Comparison of ENCODE assay signal across 15 cellular contexts in genomic region chr16:8676160-8676547, GRCh38. TPM values are rescaled to one million over a fixed set of nuclear protein-coding genes. Genes with fewer than 3 reads are reported as not detected.
DNase-seq lines count a peak whose midpoint lies in the region; ATAC-seq and TF ChIP-seq lines count a peak whose summit lies in the region.
"Had no signal": no experiment of that assay in that cellular context is flagged by ENCODE, and none has a peak within 500 bp of the region (broad histone marks: within the 10 kb centered on the region; RNA-seq: fewer than 3 reads in every experiment).

No MANE protein-coding gene starts in this region.

- no peaks in the 10 kb centered on the region for H3K9me2 ChIP-seq in GM23338 (ENCODE audit: insufficient read depth)

- peak overlapping the region; percentile 91 for H3K27ac Mint-ChIP-seq in CD4-positive, alpha-beta T cell
- no peak overlapping the region for H3K27ac Mint-ChIP-seq in GM23338
- H3K27ac Mint-ChIP-seq in chondrocyte (ENCODE audit: unreplicated experiment) = no peak overlapping the region
- H3K27ac Mint-ChIP-seq in nephron progenitor cell = no peak overlapping the region
- H3K27ac Mint-ChIP-seq in activated CD8-positive, alpha-beta memory T cell treated with anti-CD3 and anti-CD28 coated beads, Interleukin-2, amount 10 ng/mL, durations not matched to agents 7 days and 5 days = no peak overlapping the region
- H3K27ac Mint-ChIP-seq: H9 had no signal

- H2AFZ ChIP-seq in GM23338 = no peak overlapping the region

- no peaks in the 10 kb centered on the region for H4K20me1 ChIP-seq in GM23338 (replicated peaks; ENCODE audit: insufficient read depth)

- H3K4me1 Mint-ChIP-seq in CD4-positive, alpha-beta T cell (ENCODE audit: low read depth) = peaks cover 24% of the 10 kb centered on the region
- H3K4me1 Mint-ChIP-seq in GM23338 = peaks cover 20% of the 10 kb centered on the region
- peaks cover 7% of the 10 kb centered on the region for H3K4me1 Mint-ChIP-seq in chondrocyte (ENCODE audit: low read depth)
- H3K4me1 Mint-ChIP-seq in nephron progenitor cell = peaks cover 33% of the 10 kb centered on the region
- H3K4me1 Mint-ChIP-seq in activated CD8-positive, alpha-beta memory T cell treated with anti-CD3 and anti-CD28 coated beads, Interleukin-2, amount 10 ng/mL, durations not matched to agents 7 days and 5 days = peaks cover 18% of the 10 kb centered on the region

- no peaks in the 10 kb centered on the region for H3K79me2 ChIP-seq in GM23338 (replicated peaks; ENCODE audit: insufficient read depth)

- intact Hi-C loops in CD4-positive, alpha-beta T cell (cut with DNase I, micrococcal nuclease) = no loop called here
- intact Hi-C loops in psoas muscle (cut with DNase I) = no loop called here

- no peak for ATAC-seq in CD4-positive, alpha-beta T cell (ENCODE audit: poor library complexity)
- ATAC-seq in GM23338 (no peak), psoas muscle (no peak)
- ATAC-seq in activated CD8-positive, alpha-beta memory T cell treated with anti-CD3 and anti-CD28 coated beads, Interleukin-2, amount 10 ng/mL, durations not matched to agents 7 days and 5 days = no peak
- ATAC-seq: left cardiac atrium had no signal

- H3K36me3 ChIP-seq in GM23338 (ENCODE audit: insufficient read depth) (no peaks in the 10 kb centered on the region), psoas muscle (ENCODE audit: insufficient read depth in 1 of 2, low read depth in 1 of 2) (no peaks in the 10 kb centered on the region)
- H3K36me3 ChIP-seq: prostate gland, SJSA1 had no signal

- no peak for DNase-seq in CD4-positive, alpha-beta T cell
- no peak for DNase-seq in GM23338 (ENCODE audit: low spot score)
- DNase-seq in chondrocyte (ENCODE audit: low spot score) = no peak
- no peak for DNase-seq in nephron progenitor cell
- no peak for DNase-seq in activated CD8-positive, alpha-beta memory T cell treated with anti-CD3 and anti-CD28 coated beads, Interleukin-2, amount 10 ng/mL, durations not matched to agents 7 days and 5 days
- DNase-seq in psoas muscle = no peak
- no peak for DNase-seq in SHP77 treated with DMSO at 0.1 percent for 48 hours (lab: John Stamatoyannopoulos, UW)
- DNase-seq: DMS53, H9, KBM-7, left cardiac atrium, NCI-H526 had no signal

- WGBS in psoas muscle, 3 donors = 69 to 76% (median 74%) methylated on average over 5 of the region's 5 CpGs

- H3K4me1 ChIP-seq in GM23338 (ENCODE audit: insufficient read depth) = peaks cover 9% of the 10 kb centered on the region
- H3K4me1 ChIP-seq in psoas muscle = peaks cover 5% of the 10 kb centered on the region
- H3K4me1 ChIP-seq: prostate gland had no signal

- peaks cover 8% of the 10 kb centered on the region for H3K9me3 ChIP-seq in CD4-positive, alpha-beta T cell (ENCODE audit: control insufficient read depth, low read length)
- H3K9me3 ChIP-seq in psoas muscle = no peaks in the 10 kb centered on the region
- H3K9me3 ChIP-seq: prostate gland, SJSA1 had no signal

- POLR2A ChIA-PET in CD4-positive, alpha-beta T cell (lab: Charles Lee) = interaction anchor here (1.2 kb wide), 1 partner anchor 415 kb away, joined by 3 read pairs; the partner anchor contains the start of gene HAPSTR1

- H3K4me3 Mint-ChIP-seq in CD4-positive, alpha-beta T cell = peak overlapping the region; percentile 97
- H3K4me3 Mint-ChIP-seq in GM23338 (peak overlapping the region; percentile 47; the same call in 2 of the 3 replicates), chondrocyte (ENCODE audit: unreplicated experiment) (peak overlapping the region; percentile 19), nephron progenitor cell (peak overlapping the region; percentile 90)
- H3K4me3 Mint-ChIP-seq in activated CD8-positive, alpha-beta memory T cell treated with anti-CD3 and anti-CD28 coated beads, Interleukin-2, amount 10 ng/mL, durations not matched to agents 7 days and 5 days = no peak overlapping the region

- no peaks in the 10 kb centered on the region for H3F3A ChIP-seq in GM23338 (replicated peaks; ENCODE audit: low read depth)

- no peak overlapping the region for H3K27ac ChIP-seq in CD4-positive, alpha-beta T cell (ENCODE audit: low read depth, low read length)
- H3K27ac ChIP-seq in GM23338 (ENCODE audit: low read depth) (no peak overlapping the region), psoas muscle (no peak overlapping the region)
- H3K27ac ChIP-seq: prostate gland, SJSA1 had no signal

- H3K27me3 Mint-ChIP-seq in CD4-positive, alpha-beta T cell = no peaks in the 10 kb centered on the region
- H3K27me3 Mint-ChIP-seq in GM23338 (ENCODE audit: insufficient read depth, low read depth, poor library complexity) (peaks cover 20% of the 10 kb centered on the region), chondrocyte (ENCODE audit: low read depth) (peaks cover 2% of the 10 kb centered on the region), nephron progenitor cell (ENCODE audit: low read depth, poor library complexity) (peaks cover 48% of the 10 kb centered on the region)
- H3K27me3 Mint-ChIP-seq in activated CD8-positive, alpha-beta memory T cell treated with anti-CD3 and anti-CD28 coated beads, Interleukin-2, amount 10 ng/mL, durations not matched to agents 7 days and 5 days = no peaks in the 10 kb centered on the region

- H3K9me3 Mint-ChIP-seq in CD4-positive, alpha-beta T cell = peaks cover 2% of the 10 kb centered on the region
- H3K9me3 Mint-ChIP-seq in GM23338 (no peaks in the 10 kb centered on the region), chondrocyte (ENCODE audit: low read depth) (peaks cover 8% of the 10 kb centered on the region), nephron progenitor cell (peaks cover 18% of the 10 kb centered on the region)
- H3K9me3 Mint-ChIP-seq in activated CD8-positive, alpha-beta memory T cell treated with anti-CD3 and anti-CD28 coated beads, Interleukin-2, amount 10 ng/mL, durations not matched to agents 7 days and 5 days (ENCODE audit: low read depth) = peaks cover 6% of the 10 kb centered on the region

- H3K36me3 Mint-ChIP-seq in CD4-positive, alpha-beta T cell (ENCODE audit: low read depth) = peaks cover 14% of the 10 kb centered on the region
- H3K36me3 Mint-ChIP-seq in GM23338 (ENCODE audit: low read depth) (peaks cover 3% of the 10 kb centered on the region; the same call in 1 of the 3 replicates), chondrocyte (ENCODE audit: low read depth) (peaks cover 4% of the 10 kb centered on the region), nephron progenitor cell (ENCODE audit: low read depth) (peaks cover 14% of the 10 kb centered on the region)
- peaks cover 5% of the 10 kb centered on the region for H3K36me3 Mint-ChIP-seq in activated CD8-positive, alpha-beta memory T cell treated with anti-CD3 and anti-CD28 coated beads, Interleukin-2, amount 10 ng/mL, durations not matched to agents 7 days and 5 days

- H3K27me3 ChIP-seq in CD4-positive, alpha-beta T cell (ENCODE audit: control insufficient read depth, insufficient read depth, low read length) = no peaks in the 10 kb centered on the region
- H3K27me3 ChIP-seq in GM23338 (ENCODE audit: insufficient read depth) = peaks cover 18% of the 10 kb centered on the region
- H3K27me3 ChIP-seq in psoas muscle (ENCODE audit: insufficient read depth in 3 of 3, low read length in 2 of 3) = no peaks in the 10 kb centered on the region
- H3K27me3 ChIP-seq: SJSA1, tibial nerve had no signal

- no peak for TF ChIP-seq CTCF in CD4-positive, alpha-beta T cell (IDR thresholded peaks at IDR 0.05)
- TF ChIP-seq CTCF in GM23338 (conservative IDR thresholded peaks at IDR 0.05; ENCODE audit: low read depth in 2 of 2) (no peak), chondrocyte (IDR thresholded peaks at IDR 0.05) (no peak), nephron progenitor cell (IDR thresholded peaks at IDR 0.05) (no peak), psoas muscle (IDR thresholded peaks at IDR 0.05) (no peak)

- no peak overlapping the region for H3K4me2 ChIP-seq in GM23338

- H3K4me3 ChIP-seq in GM23338 (no peak overlapping the region), psoas muscle (no peak overlapping the region)
- H3K4me3 ChIP-seq: SJSA1 had no signal

- CTCF ChIA-PET in CD4-positive, alpha-beta T cell (lab: Charles Lee) = no interaction called here
- CTCF ChIA-PET in activated CD8-positive, alpha-beta memory T cell treated with anti-CD3 and anti-CD28 coated beads, Interleukin-2, amount 10 ng/mL, durations not matched to agents 7 days and 5 days (lab: Charles Lee) = interaction anchor here (1.4 kb wide), 1 partner anchor 20 kb away, joined by 3 read pairs; no protein-coding TSS in a partner anchor

TF ChIP-seq in GM23338, 12 proteins besides CTCF, POLR2A, EP300 and RAD21 (continues in another document):
- no peak for TF ChIP-seq ZNF114 (CRISPR knock-in tag; IDR thresholded peaks at IDR 0.05)

RNA-seq across cellular contexts. Expression of gene ABAT, which starts 1.7 kb away (rescaled TPM):
- 1 to 10 TPM; 4.1 to 4.4 TPM for total RNA-seq in CD4-positive, alpha-beta T cell
- 3.8 and 8.8 TPM in 2 replicates for total RNA-seq in GM23338 (2014; rRNA removed; shearing (Covaris generic))
- polyA plus RNA-seq in GM23338 (2016; fragmentation: Nextera tagmentation; extraction: Ambion mirVana) (4.4 TPM in 2 replicates), psoas muscle (under 1 TPM; 0.55 to 0.91 (median 0.68) TPM)
- total RNA-seq in chondrocyte (2.1 to 3.1 TPM (median 2.1 TPM) in 3 replicates), psoas muscle (1 to 10 TPM in 2 of 4 donors, under 1 TPM in 2; 0.64 to 1.7 (median 0.97) TPM)
- total RNA-seq in activated CD8-positive, alpha-beta memory T cell treated with anti-CD3 and anti-CD28 coated beads, Interleukin-2, amount 10 ng/mL, durations not matched to agents 7 days and 5 days = 1 to 10 TPM; 4.0 to 7.8 TPM

RNA-seq across cellular contexts. Expression of gene METTL22, which starts 54.7 kb away (rescaled TPM):
- 10 to 100 TPM; 23.2 to 26.5 TPM for total RNA-seq in CD4-positive, alpha-beta T cell
- 44.6 and 51.8 TPM in 2 replicates for total RNA-seq in GM23338 (2014; rRNA removed; shearing (Covaris generic))
- polyA plus RNA-seq in GM23338 (2016; fragmentation: Nextera tagmentation; extraction: Ambion mirVana) = 44.8 and 51.4 TPM in 2 replicates
- total RNA-seq in chondrocyte = 33.5 to 39.9 TPM (median 33.9 TPM) in 3 replicates
- 10 to 100 TPM; 29.5 to 40.0 TPM for total RNA-seq in activated CD8-positive, alpha-beta memory T cell treated with anti-CD3 and anti-CD28 coated beads, Interleukin-2, amount 10 ng/mL, durations not matched to agents 7 days and 5 days
- 10 to 100 TPM; 66.4 to 85.9 (median 74.8) TPM for total RNA-seq in psoas muscle
- 10 to 100 TPM; 46.7 to 75.6 (median 69.9) TPM for polyA plus RNA-seq in psoas muscle
